ENCODE assay signal across 1 cellular context in genomic region chr11:112006095-112006441, GRCh38.
A peak's percentile ranks its signal among the peaks of the same experiment; 100 is the strongest.
TF ChIP-seq lines count a peak whose summit lies in the region.
"Not testable (repeated sequence)": the region's sequence is repeated elsewhere in the genome, so short reads cannot be mapped to it uniquely, and the experiment has no call there.

No MANE protein-coding gene starts in this region.

TF ChIP-seq in HepG2, 621 proteins besides CTCF, POLR2A, EP300 and RAD21 (continued from another document and continues in another):
- TF ChIP-seq ZNF687 (CRISPR knock-in tag; IDR thresholded peaks at IDR 0.05) (peak; percentile 91), CBX2 (CRISPR knock-in tag; IDR thresholded peaks at IDR 0.05; ENCODE audit: low read depth) (0 out of 2 replicates have a peak, but pooled peaks have one; percentile 26), IKZF4 (CRISPR knock-in tag; IDR thresholded peaks at IDR 0.05; ENCODE audit: borderline replicate concordance, low read depth, not compliant biosample characterization) (peak; percentile 57), ZSCAN9 (CRISPR knock-in tag; IDR thresholded peaks at IDR 0.05; ENCODE audit: borderline replicate concordance) (peak; percentile 47; the same call in 1 of the 2 replicates), SP1 (CRISPR knock-in tag; IDR thresholded peaks at IDR 0.05) (0 out of 2 replicates have a peak, but pooled peaks have one; percentile 16), NRL (CRISPR knock-in tag; IDR thresholded peaks at IDR 0.05; ENCODE audit: borderline replicate concordance) (peak; percentile 83), SOX5 (CRISPR knock-in tag; IDR thresholded peaks at IDR 0.05; ENCODE audit: borderline replicate concordance) (peak; percentile 41; the same call in 1 of the 2 replicates), CBX5 (CRISPR knock-in tag; IDR thresholded peaks at IDR 0.05; ENCODE audit: borderline replicate concordance) (peak; percentile 67; the same call in 1 of the 2 replicates), HOXA3 (CRISPR knock-in tag; IDR thresholded peaks at IDR 0.05) (peak; percentile 71; the same call in 1 of the 2 replicates), HDAC2 (CRISPR knock-in tag; IDR thresholded peaks at IDR 0.05) (peak; percentile 77), POGK (CRISPR knock-in tag; conservative IDR thresholded peaks at IDR 0.05) (peak; percentile 49; the same call in 1 of the 2 replicates), TBX2 (CRISPR knock-in tag; IDR thresholded peaks at IDR 0.05; ENCODE audit: borderline replicate concordance) (peak; percentile 67), FOXO1 (CRISPR knock-in tag; IDR thresholded peaks at IDR 0.05) (peak; percentile 86), ZMYM3 (CRISPR knock-in tag; IDR thresholded peaks at IDR 0.05) (peak; percentile 69; the same call in 1 of the 2 replicates), JARID2 (CRISPR knock-in tag; IDR thresholded peaks at IDR 0.05; ENCODE audit: insufficient replicate concordance) (peak; percentile 86), ZFY (CRISPR knock-in tag; IDR thresholded peaks at IDR 0.05) (0 out of 2 replicates have a peak, but pooled peaks have one; percentile 14), CEBPG (CRISPR knock-in tag; IDR thresholded peaks at IDR 0.05) (peak; percentile 21; the same call in 1 of the 2 replicates), MYC (CRISPR knock-in tag; IDR thresholded peaks at IDR 0.05; ENCODE audit: borderline replicate concordance) (peak; percentile 28; the same call in 1 of the 2 replicates), KLF16 (CRISPR knock-in tag; IDR thresholded peaks at IDR 0.05) (0 out of 4 replicates have a peak, but pooled peaks of 1 of the 2 experiments have one; percentile 40), ZNF280B (CRISPR knock-in tag; IDR thresholded peaks at IDR 0.05; ENCODE audit: borderline replicate concordance) (0 out of 2 replicates have a peak, but pooled peaks have one; percentile 69), ZNF350 (CRISPR knock-in tag; IDR thresholded peaks at IDR 0.05; ENCODE audit: borderline replicate concordance, low read depth) (peak; percentile 25; the same call in 1 of the 2 replicates), ZNF614 (CRISPR knock-in tag; IDR thresholded peaks at IDR 0.05; ENCODE audit: borderline replicate concordance) (peak; percentile 72; the same call in 1 of the 2 replicates), LCORL (CRISPR knock-in tag; IDR thresholded peaks at IDR 0.05) (0 out of 2 replicates have a peak, but pooled peaks have one; percentile 48), MAX (IDR thresholded peaks at IDR 0.05) (peak; percentile 56; the same call in 1 of the 2 replicates), SP5 (CRISPR knock-in tag; IDR thresholded peaks at IDR 0.05; ENCODE audit: borderline replicate concordance, low read depth) (peak; percentile 98), PHF8 (CRISPR knock-in tag; IDR thresholded peaks at IDR 0.05) (peak; percentile 51; the same call in 1 of the 2 replicates), ZNF746 (CRISPR knock-in tag; IDR thresholded peaks at IDR 0.05) (0 out of 2 replicates have a peak, but pooled peaks have one; percentile 59), YEATS4 (CRISPR knock-in tag; IDR thresholded peaks at IDR 0.05; ENCODE audit: borderline replicate concordance) (peak; percentile 14; the same call in 1 of the 2 replicates), ZNF567 (CRISPR knock-in tag; IDR thresholded peaks at IDR 0.05; ENCODE audit: borderline replicate concordance) (0 out of 2 replicates have a peak, but pooled peaks have one; percentile 34), ZNF281 (CRISPR knock-in tag; IDR thresholded peaks at IDR 0.05; ENCODE audit: borderline replicate concordance) (peak; percentile 89), SMAD9 (CRISPR knock-in tag; IDR thresholded peaks at IDR 0.05) (0 out of 2 replicates have a peak, but pooled peaks have one; percentile 38), MTA1 (CRISPR knock-in tag; IDR thresholded peaks at IDR 0.05; ENCODE audit: borderline replicate concordance) (peak; percentile 75; the same call in 1 of the 2 replicates), ZGPAT (CRISPR knock-in tag; IDR thresholded peaks at IDR 0.05) (peak; percentile 66), BCL6 (CRISPR knock-in tag; IDR thresholded peaks at IDR 0.05) (peak; percentile 43; the same call in 1 of the 2 replicates), ZNF501 (CRISPR knock-in tag; IDR thresholded peaks at IDR 0.05) (0 out of 2 replicates have a peak, but pooled peaks have one; percentile 28), ATF7-NPFF (CRISPR knock-in tag; IDR thresholded peaks at IDR 0.05; ENCODE audit: low read depth) (0 out of 2 replicates have a peak, but pooled peaks have one; percentile 55), NFYC (CRISPR knock-in tag; IDR thresholded peaks at IDR 0.05) (0 out of 2 replicates have a peak, but pooled peaks have one; percentile 20), ZFP91 (CRISPR knock-in tag; IDR thresholded peaks at IDR 0.05; ENCODE audit: borderline replicate concordance) (peak; percentile 47; the same call in 1 of the 2 replicates), KLF9 (CRISPR knock-in tag; IDR thresholded peaks at IDR 0.05; ENCODE audit: low read depth) (0 out of 2 replicates have a peak, but pooled peaks have one; percentile 50), ARID4A (CRISPR knock-in tag; IDR thresholded peaks at IDR 0.05; ENCODE audit: borderline replicate concordance) (peak; percentile 58; the same call in 1 of the 2 replicates)
- TF ChIP-seq CBX2 (IDR thresholded peaks at IDR 0.05; ENCODE audit: low read depth, low read length); SP1 (IDR thresholded peaks at IDR 0.05); LCORL (IDR thresholded peaks at IDR 0.05): not testable (repeated sequence)
